1 cellular context compared by ENCODE assay signal in genomic region chr7:84195295-84196006, GRCh38.
TF ChIP-seq lines count a peak whose summit lies in the region.

No MANE protein-coding gene starts in this region.

TF ChIP-seq in H1, 55 proteins besides CTCF, POLR2A, EP300 and RAD21 (continued from another document):
- no peak for TF ChIP-seq BRCA1 (IDR thresholded peaks at IDR 0.05; ENCODE audit: low read depth, low read length)
- no peak for TF ChIP-seq TCF12 (IDR thresholded peaks at IDR 0.05; ENCODE audit: low read depth, low read length)
TF ChIP-seq in H1: peak in this region for 0.
